In genomic region chr22:41446639-41447434, GRCh38 we compare ENCODE assay signal across 8 cellular contexts. TPM values are rescaled to one million over a fixed set of nuclear protein-coding genes. Genes with fewer than 3 reads are reported as not detected.
A peak's percentile ranks its signal among the peaks of the same experiment; 100 is the strongest.
DNase-seq lines count a peak whose midpoint lies in the region; TF ChIP-seq lines count a peak whose summit lies in the region.

Gene TOB2, minus strand, starts transcription at chr22:41446801. Its CDS starts 9,456 bp downstream, at chr22:41437345.

- H3K9me3 ChIP-seq in DOHH2 (ENCODE audit: control insufficient read depth, insufficient read depth, low read length) = no peaks in the 10 kb centered on the region
- H3K9me3 ChIP-seq in HEK293 (ENCODE audit: control insufficient read depth, insufficient read depth, low read depth, low read length) = no peaks in the 10 kb centered on the region
- H3K9me3 ChIP-seq in suprapubic skin = no peaks in the 10 kb centered on the region

- H3K27ac ChIP-seq in DOHH2 (ENCODE audit: low read depth, low read length) (peak within 1 kb of the TSS; percentile 94), HEK293 (ENCODE audit: extremely low read depth, low read depth, low read length) (peak within 1 kb of the TSS; percentile 100), suprapubic skin (peak within 1 kb of the TSS; percentile 98)

- peaks cover 60% of the 10 kb centered on the region for H3K79me2 ChIP-seq in DOHH2 (ENCODE audit: control insufficient read depth, low read length)

- peaks cover 25% of the 10 kb centered on the region for H3F3A ChIP-seq in DOHH2 (ENCODE audit: control insufficient read depth, insufficient read depth)

- H3K9me2 ChIP-seq in DOHH2 (replicated peaks; ENCODE audit: control insufficient read depth, low read length) = no peaks in the 10 kb centered on the region

- no peaks in the 10 kb centered on the region for H4K20me1 ChIP-seq in DOHH2 (ENCODE audit: control insufficient read depth, insufficient read depth, low read depth, low read length)

- POLR2A ChIA-PET in HEK293 (lab: Yijun Ruan, JAX) = interaction anchor here (0.6 to 8.3 kb wide), 42 partner anchors 9 to 249 kb away, joined by 3 to 214 read pairs (median 5); partner anchors contain the start of genes ACO2, CSDC2, DESI1 and PHF5A

- H3K36me3 Mint-ChIP-seq in activated naive CD4-positive, alpha-beta T cell treated with anti-CD3 and anti-CD28 coated beads, Interleukin-2, amount 50 U/mL, for 24 hours = peaks cover 3% of the 10 kb centered on the region

- H3K4me3 Mint-ChIP-seq in activated naive CD4-positive, alpha-beta T cell treated with anti-CD3 and anti-CD28 coated beads, Interleukin-2, amount 50 U/mL, for 24 hours = peak within 1 kb of the TSS; percentile 95

- no peaks in the 10 kb centered on the region for H3K27me3 Mint-ChIP-seq in activated naive CD4-positive, alpha-beta T cell treated with anti-CD3 and anti-CD28 coated beads, Interleukin-2, amount 50 U/mL, for 24 hours

- peak; percentile 92 to 99 for TF ChIP-seq POLR2A in suprapubic skin (IDR thresholded peaks at IDR 0.05)

- no peaks in the 10 kb centered on the region for H3K27me3 ChIP-seq in DOHH2 (ENCODE audit: control insufficient read depth, low read length)
- no peaks in the 10 kb centered on the region for H3K27me3 ChIP-seq in suprapubic skin

- H3K27ac Mint-ChIP-seq in activated naive CD4-positive, alpha-beta T cell treated with anti-CD3 and anti-CD28 coated beads, Interleukin-2, amount 50 U/mL, for 24 hours = peak within 1 kb of the TSS; percentile 93

- H3K4me1 Mint-ChIP-seq in activated naive CD4-positive, alpha-beta T cell treated with anti-CD3 and anti-CD28 coated beads, Interleukin-2, amount 50 U/mL, for 24 hours = peaks cover 15% of the 10 kb centered on the region

- under 1% methylated on average over 33 of the region's 85 CpGs for WGBS in suprapubic skin

- peaks cover 33% of the 10 kb centered on the region for H3K4me1 ChIP-seq in DOHH2 (ENCODE audit: control insufficient read depth, low read length)
- H3K4me1 ChIP-seq in HEK293 (ENCODE audit: control insufficient read depth, insufficient read depth, low read length) = no peaks in the 10 kb centered on the region
- peaks cover 33% of the 10 kb centered on the region for H3K4me1 ChIP-seq in suprapubic skin

- peak within 1 kb of the TSS; percentile 95 for H3K4me2 ChIP-seq in DOHH2 (ENCODE audit: low read length)

- H3K4me3 ChIP-seq in DOHH2 (ENCODE audit: low read length) = peak within 1 kb of the TSS; percentile 86
- H3K4me3 ChIP-seq in HEK293 (ENCODE audit: low read depth, low read length) = peak within 1 kb of the TSS; percentile 90
- H3K4me3 ChIP-seq in suprapubic skin = peak within 1 kb of the TSS; percentile 90

- TF ChIP-seq EP300 in suprapubic skin (IDR thresholded peaks at IDR 0.05) = no peak

- DNase-seq in NCI-H1092 (lab: John Stamatoyannopoulos, UW) = peak; percentile 81
- DNase-seq in SKM-1 (lab: John Stamatoyannopoulos, UW; ENCODE audit: unreplicated experiment) = peak; percentile 86
- DNase-seq in globus pallidus (ENCODE audit: low spot score) = peak; percentile 96
- peak; percentile 92 for DNase-seq in occipital lobe (lab: John Stamatoyannopoulos, UW)
- DNase-seq in suprapubic skin (ENCODE audit: low spot score in 2 of 2) = peak; percentile 96 to 97

- no peaks in the 10 kb centered on the region for H3K9me3 Mint-ChIP-seq in activated naive CD4-positive, alpha-beta T cell treated with anti-CD3 and anti-CD28 coated beads, Interleukin-2, amount 50 U/mL, for 24 hours

- H3K36me3 ChIP-seq in DOHH2 (ENCODE audit: control insufficient read depth, low read length) (peaks cover 58% of the 10 kb centered on the region), HEK293 (ENCODE audit: control insufficient read depth in 2 of 2, insufficient read depth in 1 of 2, low read length in 2 of 2) (peaks cover 2 to 30% of the 10 kb centered on the region in 2 experiments), suprapubic skin (no peaks in the 10 kb centered on the region)

- TF ChIP-seq CTCF in DOHH2 (IDR thresholded peaks at IDR 0.05; ENCODE audit: low read depth, low read length, poor library complexity, severe bottlenecking) (no peak), HEK293 (tag by site-specific recombination; IDR thresholded peaks at IDR 0.05) (no peak; the same call in 1 of the 2 replicates), suprapubic skin (IDR thresholded peaks at IDR 0.05) (no peak)

- CTCF ChIA-PET in HEK293 (lab: Yijun Ruan, JAX) = interaction anchor here (0.6 to 5.3 kb wide), 6 partner anchors 21 to 209 kb away, joined by 3 to 33 read pairs (median 4); no protein-coding TSS in a partner anchor

TF ChIP-seq in HEK293, 187 proteins besides CTCF, POLR2A, EP300 and RAD21 (continues in another document):
- TF ChIP-seq INSM2 (tag by site-specific recombination; IDR thresholded peaks at IDR 0.05) (peak; percentile 93), ZNF155 (tag by site-specific recombination; IDR thresholded peaks at IDR 0.05) (no peak), ZNF341 (tag by site-specific recombination; IDR thresholded peaks at IDR 0.05; ENCODE audit: low read depth) (peak; percentile 97), ZBTB11 (tag by site-specific recombination; conservative IDR thresholded peaks at IDR 0.05; ENCODE audit: low read depth) (peak; percentile 91), OSR2 (tag by site-specific recombination; IDR thresholded peaks at IDR 0.05) (peak; percentile 87), SP3 (tag by site-specific recombination; IDR thresholded peaks at IDR 0.05) (peak; percentile 99), ZNF148 (tag by site-specific recombination; IDR thresholded peaks at IDR 0.05; ENCODE audit: borderline replicate concordance) (peak; percentile 92), ZNF600 (tag by site-specific recombination; IDR thresholded peaks at IDR 0.05) (peak; percentile 95), ATF2 (tag by site-specific recombination; IDR thresholded peaks at IDR 0.05; ENCODE audit: low read depth) (peak; percentile 60), FEZF1 (tag by site-specific recombination; IDR thresholded peaks at IDR 0.05) (peak; percentile 91)

RNA-seq across cellular contexts. Expression of gene TOB2, which starts in this region (rescaled TPM):
- total RNA-seq in occipital lobe (15.6 TPM), suprapubic skin (10 to 100 TPM; 39.7 to 62.1 (median 58.4) TPM)

Comparison
In these comparisons a context has a peak if more than half of its experiments do, and no peak if none do; other contexts are left out.
1. Peak in every context shown above with its lines: DNase-seq, H3K4me3 ChIP-seq and H3K27ac ChIP-seq.